Comparison of ENCODE assay signal across 13 cellular contexts in genomic region chr2:182173944-182174622, GRCh38.
"Had no signal": no experiment of that assay in that cellular context is flagged by ENCODE, and none has a peak within 500 bp of the region (broad histone marks: within the 10 kb centered on the region; RNA-seq: fewer than 3 reads in every experiment).

No MANE protein-coding gene starts in this region.

- H3K4me1 ChIP-seq: parathyroid adenoma had no signal

- H3K9ac ChIP-seq: neural progenitor cell, parathyroid adenoma had no signal

- H3K27ac ChIP-seq: neural progenitor cell, parathyroid adenoma had no signal

- H3K27me3 Mint-ChIP-seq: activated B cell treated with CpG ODN at 0.5 μM for 24 hours; stimulated activated naive CD8-positive, alpha-beta T cell treated with anti-CD3 and anti-CD28 coated beads, Interleukin-15, amount 100 ng/mL, for 72 hours; type B pancreatic cell had no signal

- H2AFZ ChIP-seq: neural progenitor cell, parathyroid adenoma had no signal

- DNase-seq: activated B cell treated with CpG ODN at 0.5 μM for 24 hours; activated CD4-positive, alpha-beta T cell treated with anti-CD3 and anti-CD28 coated beads, Interleukin-2, amount 50 U/mL, for 1 hour; activated CD8-positive, alpha-beta memory T cell treated with anti-CD3 and anti-CD28 coated beads for 24 hours; activated naive CD4-positive, alpha-beta T cell; activated naive CD8-positive, alpha-beta T cell treated with anti-CD3 and anti-CD28 coated beads, Interleukin-2, amount 10 ng/mL, durations not matched to agents 7 days and 5 days; anterior cingulate cortex; naive B cell; stimulated activated CD4-positive, alpha-beta T cell treated with anti-CD3 and anti-CD28 coated beads, Interleukin-1b, Interleukin-23, amount 100 ng/mL, for 48 hours; stimulated activated naive CD8-positive, alpha-beta T cell treated with anti-CD3 and anti-CD28 coated beads, Interleukin-15, amount 100 ng/mL, for 72 hours had no signal

- H3K79me2 ChIP-seq: parathyroid adenoma had no signal

- H3K36me3 ChIP-seq: neural progenitor cell had no signal

- H3K27ac Mint-ChIP-seq: activated B cell treated with CpG ODN at 0.5 μM for 24 hours; activated naive CD8-positive, alpha-beta T cell treated with anti-CD3 and anti-CD28 coated beads, Interleukin-2, amount 10 ng/mL, durations not matched to agents 7 days and 5 days; naive B cell; neural progenitor cell; T-helper 2 cell treated with Interferon-gamma antibody and Interleukin-4, amounts not matched to agents 5 μg/mL and 100 μg/mL, for 36 hours; type B pancreatic cell had no signal

- H3K9me3 Mint-ChIP-seq: activated B cell treated with CpG ODN at 0.5 μM for 24 hours; activated naive CD8-positive, alpha-beta T cell treated with anti-CD3 and anti-CD28 coated beads, Interleukin-2, amount 10 ng/mL, durations not matched to agents 7 days and 5 days; neural progenitor cell; stimulated activated naive CD8-positive, alpha-beta T cell treated with anti-CD3 and anti-CD28 coated beads, Interleukin-15, amount 100 ng/mL, for 72 hours; T-helper 2 cell treated with Interferon-gamma antibody and Interleukin-4, amounts not matched to agents 5 μg/mL and 100 μg/mL, for 36 hours; type B pancreatic cell had no signal

- H3K4me1 Mint-ChIP-seq: activated B cell treated with CpG ODN at 0.5 μM for 24 hours; activated naive CD8-positive, alpha-beta T cell treated with anti-CD3 and anti-CD28 coated beads, Interleukin-2, amount 10 ng/mL, durations not matched to agents 7 days and 5 days; naive B cell; neural progenitor cell; stimulated activated naive CD8-positive, alpha-beta T cell treated with anti-CD3 and anti-CD28 coated beads, Interleukin-15, amount 100 ng/mL, for 72 hours had no signal

- ATAC-seq: stimulated activated naive CD8-positive, alpha-beta T cell treated with anti-CD3 and anti-CD28 coated beads, Interleukin-15, amount 100 ng/mL, for 72 hours had no signal

- H3K27me3 ChIP-seq: neural progenitor cell had no signal

- H3K4me3 Mint-ChIP-seq: activated B cell treated with CpG ODN at 0.5 μM for 24 hours; activated naive CD8-positive, alpha-beta T cell treated with anti-CD3 and anti-CD28 coated beads, Interleukin-2, amount 10 ng/mL, durations not matched to agents 7 days and 5 days; naive B cell; neural progenitor cell; stimulated activated naive CD8-positive, alpha-beta T cell treated with anti-CD3 and anti-CD28 coated beads, Interleukin-15, amount 100 ng/mL, for 72 hours; T-helper 2 cell treated with Interferon-gamma antibody and Interleukin-4, amounts not matched to agents 5 μg/mL and 100 μg/mL, for 36 hours; type B pancreatic cell had no signal

- H3K36me3 Mint-ChIP-seq: activated naive CD8-positive, alpha-beta T cell treated with anti-CD3 and anti-CD28 coated beads, Interleukin-2, amount 10 ng/mL, durations not matched to agents 7 days and 5 days; naive B cell; type B pancreatic cell had no signal

- H3K4me3 ChIP-seq: neural progenitor cell had no signal

- H3K4me2 ChIP-seq: neural progenitor cell had no signal
